In genomic region chr7:41238851-41239331, GRCh38 we compare ENCODE assay signal across 19 cellular contexts.
DNase-seq lines count a peak whose midpoint lies in the region; ATAC-seq, FAIRE-seq and TF ChIP-seq lines count a peak whose summit lies in the region.
"Had no signal": no experiment of that assay in that cellular context is flagged by ENCODE, and none has a peak within 500 bp of the region (broad histone marks: within the 10 kb centered on the region; RNA-seq: fewer than 3 reads in every experiment).

No MANE protein-coding gene starts in this region.

- H3K9me3 ChIP-seq in A549, result no peaks in the 10 kb centered on the region
- H3K9me3 ChIP-seq in GM23248 (ENCODE audit: low read depth), result no peaks in the 10 kb centered on the region
- no peaks in the 10 kb centered on the region for H3K9me3 ChIP-seq in SK-N-SH
- no peaks in the 10 kb centered on the region for H3K9me3 ChIP-seq in thyroid gland
- H3K9me3 ChIP-seq: ascending aorta, esophagus muscularis mucosa, left lung had no signal

- CTCF ChIA-PET in A549 (lab: Yijun Ruan, JAX), result no interaction called here
- CTCF ChIA-PET in SK-N-SH (lab: Yijun Ruan, JAX), result no interaction called here

- H3K79me2 ChIP-seq in GM23248 (ENCODE audit: insufficient read depth), result no peaks in the 10 kb centered on the region
- no peaks in the 10 kb centered on the region for H3K79me2 ChIP-seq in SK-N-SH (ENCODE audit: insufficient read depth)

- POLR2A ChIA-PET in A549 (lab: Yijun Ruan, JAX), result no interaction called here
- POLR2A ChIA-PET in SK-N-SH (lab: Yijun Ruan, JAX), result interaction anchor here (0.6 kb wide), 1 partner anchor 234 kb away, joined by 4 read pairs; no protein-coding TSS in a partner anchor

- TF ChIP-seq POLR2A in A549 (IDR thresholded peaks at IDR 0.05; ENCODE audit: low read length) (no peak), thyroid gland (IDR thresholded peaks at IDR 0.05) (no peak)

- no peaks in the 10 kb centered on the region for H3K4me1 ChIP-seq in A549
- peaks cover 25% of the 10 kb centered on the region for H3K4me1 ChIP-seq in GM23248 (ENCODE audit: insufficient read depth)
- H3K4me1 ChIP-seq in SK-N-SH (ENCODE audit: control insufficient read depth in 1 of 2, insufficient read depth in 2 of 2, low read depth in 1 of 2, low read length in 1 of 2), result no peaks in the 10 kb centered on the region; a peak in 2 of 4 replicates
- H3K4me1 ChIP-seq in thyroid gland, result no peaks in the 10 kb centered on the region
- H3K4me1 ChIP-seq: ascending aorta, esophagus muscularis mucosa, left lung had no signal

- TF ChIP-seq CTCF in A549 (IDR thresholded peaks at IDR 0.05) (no peak), SK-N-SH (IDR thresholded peaks at IDR 0.05) (no peak), fibroblast of villous mesenchyme (IDR thresholded peaks at IDR 0.05; ENCODE audit: insufficient read depth, low read depth, low read length) (no peak), thyroid gland (IDR thresholded peaks at IDR 0.05) (no peak)

- TF ChIP-seq EP300 in A549 (IDR thresholded peaks at IDR 0.05), result no peak
- TF ChIP-seq EP300 in SK-N-SH (IDR thresholded peaks at IDR 0.05; ENCODE audit: borderline replicate concordance in 1 of 2, low read depth in 1 of 2, low read length in 1 of 2), result peak in 1 of 2 experiments; percentile 69; a peak in 2 of 4 replicates

- H4K20me1 ChIP-seq in GM23248 (ENCODE audit: insufficient read depth) (no peaks in the 10 kb centered on the region), SK-N-SH (ENCODE audit: insufficient read depth) (no peaks in the 10 kb centered on the region)

- TF ChIP-seq RAD21 in A549 (conservative IDR thresholded peaks at IDR 0.05 in 1 of 2, IDR thresholded peaks at IDR 0.05 in 1 of 2), result no peak
- TF ChIP-seq RAD21 in SK-N-SH (IDR thresholded peaks at IDR 0.05; ENCODE audit: low read length), result no peak

- no peak for DNase-seq in A549 (ENCODE audit: low read depth in 1 of 2, low spot score in 1 of 2)
- DNase-seq in GM23248, result peak; percentile 55
- DNase-seq in SK-N-SH, result no peak
- DNase-seq in fibroblast of villous mesenchyme (ENCODE audit: low read depth), result peak; percentile 17
- no peak for DNase-seq in thyroid gland
- no peak for DNase-seq in RPMI8226
- DNase-seq in activated naive CD4-positive, alpha-beta T cell treated with Interleukin-2 at 50 U/mL for 16 hours, result no peak
- DNase-seq in sciatic nerve (ENCODE audit: low spot score), result no peak
- DNase-seq: activated gamma-delta T cell; COR-L47; cortex of kidney; left lung; naive B cell; NCI-H2029; NCI-H526 treated with DMSO at 0.1 percent for 48 hours; posterior cingulate gyrus; stimulated activated naive CD8-positive, alpha-beta T cell treated with anti-CD3 and anti-CD28 coated beads, Interleukin-15, amount 100 ng/mL, for 72 hours had no signal

- H3K36me3 ChIP-seq in GM23248 (ENCODE audit: low read depth) (no peaks in the 10 kb centered on the region), SK-N-SH (replicated peaks in 1 of 2; ENCODE audit: control insufficient read depth in 1 of 2, insufficient read depth in 2 of 2, low read length in 1 of 2) (no peaks in the 10 kb centered on the region), thyroid gland (no peaks in the 10 kb centered on the region)
- H3K36me3 ChIP-seq: ascending aorta, esophagus muscularis mucosa, left lung had no signal

- in situ Hi-C loops in GM23248 (cut with MboI), result no loop called here

- H3K9me2 ChIP-seq in GM23248 (ENCODE audit: insufficient read depth) (no peaks in the 10 kb centered on the region), SK-N-SH (no peaks in the 10 kb centered on the region)

- 0% methylated on average over 1 of the region's 1 CpG for WGBS in A549 (ENCODE audit: missing lambda C conversion rate)
- WGBS in GM23248 (ENCODE audit: low coverage in 1 of 2, low lambda C conversion rate in 2 of 2, missing lambda C conversion rate in 2 of 2), 2 experiments, result 0% methylated on average over 1 of the region's 1 CpG
- 0% methylated on average over 1 of the region's 1 CpG for WGBS in SK-N-SH (ENCODE audit: low lambda C conversion rate)
- WGBS in thyroid gland, 2 donors, result 61 to 76% methylated on average over 1 of the region's 1 CpG

- H3K4me3 ChIP-seq in A549, result no peak overlapping the region
- no peak overlapping the region for H3K4me3 ChIP-seq in GM23248
- H3K4me3 ChIP-seq in SK-N-SH (ENCODE audit: low read depth in 2 of 2, low read length in 1 of 2), result no peak overlapping the region
- no peak overlapping the region for H3K4me3 ChIP-seq in fibroblast of villous mesenchyme (ENCODE audit: low read depth, low read length)
- no peak overlapping the region for H3K4me3 ChIP-seq in thyroid gland (replicated peaks in 1 of 3)
- H3K4me3 ChIP-seq: ascending aorta, esophagus muscularis mucosa, left lung had no signal

- H3K27ac ChIP-seq in A549 (no peak overlapping the region), GM23248 (no peak overlapping the region), SK-N-SH (ENCODE audit: low read depth in 2 of 2, low read length in 1 of 2) (peak overlapping the region in 1 of 2 experiments; percentile 10; a peak in 1 of 4 replicates), thyroid gland (no peak overlapping the region)
- H3K27ac ChIP-seq: ascending aorta, esophagus muscularis mucosa, left lung had no signal

- no peaks in the 10 kb centered on the region for H3K27me3 ChIP-seq in GM23248 (replicated peaks; ENCODE audit: insufficient read depth)
- H3K27me3 ChIP-seq in SK-N-SH (ENCODE audit: insufficient read depth), result no peaks in the 10 kb centered on the region
- no peaks in the 10 kb centered on the region for H3K27me3 ChIP-seq in thyroid gland
- H3K27me3 ChIP-seq: ascending aorta, esophagus muscularis mucosa, left lung had no signal

- no peak overlapping the region for H3K9ac ChIP-seq in GM23248
- H3K9ac ChIP-seq in SK-N-SH, result no peak overlapping the region

- no peak overlapping the region for H3K4me2 ChIP-seq in A549
- peak overlapping the region; percentile 40 for H3K4me2 ChIP-seq in GM23248 (ENCODE audit: unreplicated experiment)
- no peak overlapping the region for H3K4me2 ChIP-seq in SK-N-SH

- no peak overlapping the region for H2AFZ ChIP-seq in GM23248
- H2AFZ ChIP-seq in SK-N-SH (ENCODE audit: low read depth), result no peak overlapping the region

- H3F3A ChIP-seq in GM23248 (ENCODE audit: insufficient read depth) (peaks cover 22% of the 10 kb centered on the region), SK-N-SH (replicated peaks; ENCODE audit: insufficient read depth) (peaks cover 5% of the 10 kb centered on the region)

- ATAC-seq in A549, result no peak
- ATAC-seq in sciatic nerve, result no peak
- ATAC-seq: left lung; stimulated activated naive CD8-positive, alpha-beta T cell treated with anti-CD3 and anti-CD28 coated beads, Interleukin-15, amount 100 ng/mL, for 72 hours had no signal

- FAIRE-seq in A549 (lab: Jason Lieb, UNC), result no peak

- intact Hi-C loops in thyroid gland (cut with DNase I) (no loop called here), sciatic nerve (cut with DNase I) (no loop called here)

TF ChIP-seq in A549, 52 proteins besides CTCF, POLR2A, EP300 and RAD21:
- TF ChIP-seq MAFK (IDR thresholded peaks at IDR 0.05; ENCODE audit: partially characterized antibody) (peak; percentile 92), KDM1A (IDR thresholded peaks at IDR 0.05; ENCODE audit: low read depth) (no peak), JUNB (IDR thresholded peaks at IDR 0.05) (no peak)

TF ChIP-seq in SK-N-SH, 30 proteins besides CTCF, POLR2A, EP300 and RAD21 (continues in another document):
- TF ChIP-seq GATA2 (CRISPR knock-in tag; IDR thresholded peaks at IDR 0.05), result no peak
- no peak for TF ChIP-seq NRF1 (IDR thresholded peaks at IDR 0.05; ENCODE audit: low read depth, low read length)
- TF ChIP-seq FOSL2 (IDR thresholded peaks at IDR 0.05; ENCODE audit: borderline replicate concordance, low read depth), result peak; percentile 77
- TF ChIP-seq USF2 (IDR thresholded peaks at IDR 0.05; ENCODE audit: borderline replicate concordance, low read depth, low read length), result no peak
- TF ChIP-seq FOXJ3 (CRISPR knock-in tag; IDR thresholded peaks at IDR 0.05), result no peak
- peak; percentile 79 for TF ChIP-seq TCF12 (IDR thresholded peaks at IDR 0.05)
- TF ChIP-seq GABPA (IDR thresholded peaks at IDR 0.05; ENCODE audit: low read depth), result no peak
- TF ChIP-seq RFX5 (IDR thresholded peaks at IDR 0.05; ENCODE audit: low read length), result no peak
- peak; percentile 80 for TF ChIP-seq JUND (IDR thresholded peaks at IDR 0.05)
- TF ChIP-seq MAX (IDR thresholded peaks at IDR 0.05; ENCODE audit: low read depth), result peak; percentile 66; the same call in 1 of the 2 replicates
- no peak for TF ChIP-seq REST (IDR thresholded peaks at IDR 0.05; ENCODE audit: low read depth, low read length)

Comparison
In these comparisons a context has a peak if more than half of its experiments do, and no peak if none do; other contexts are left out.
1. DNase-seq: peak in GM23248 (single experiment) and fibroblast of villous mesenchyme (single experiment); none in A549 (0 of 2), SK-N-SH (single experiment), thyroid gland (0 of 2), RPMI8226 (single experiment), activated naive CD4-positive, alpha-beta T cell treated with Interleukin-2 at 50 U/mL for 16 hours (single experiment) and sciatic nerve (single experiment).
2. Of the 12 proteins assayed by ChIP-seq in both A549 and SK-N-SH: peak only in A549: none; only in SK-N-SH: FOSL2, MAX and PBX3; in both: none; in neither: 8; mixed calls (peak in some experiments, not most) for 1.